In the genomic region with DNA sequence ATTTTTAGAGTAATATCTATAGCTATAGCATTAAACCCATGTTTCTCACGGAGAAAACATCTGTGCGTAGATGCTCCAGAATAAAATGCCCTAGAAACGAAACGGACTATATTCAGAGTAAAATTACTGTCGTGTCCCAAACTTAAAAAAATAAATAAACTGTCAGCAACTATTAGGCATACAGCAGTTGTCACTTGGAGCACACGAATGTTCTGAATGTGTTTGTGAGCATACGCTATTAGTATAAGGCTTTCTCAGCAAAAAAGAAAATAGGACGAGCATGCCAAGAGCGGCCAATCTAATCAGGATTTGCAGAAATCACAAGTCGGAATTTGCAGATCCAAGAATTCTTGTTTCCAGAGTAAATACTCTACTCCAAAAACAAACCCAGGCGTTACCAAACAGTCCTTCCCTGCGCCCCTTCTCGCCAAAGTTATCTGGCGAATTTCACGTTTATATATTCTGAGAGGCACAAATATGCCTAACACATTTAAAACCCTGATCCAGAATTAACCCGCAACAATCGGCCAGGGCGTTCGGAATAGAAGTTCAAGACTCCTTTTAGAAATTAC, we compare ENCODE assay signal across 8 cellular contexts. TPM values are rescaled to one million over a fixed set of nuclear protein-coding genes. Genes with fewer than 3 reads are reported as not detected.
DNase-seq lines count a peak whose midpoint lies in the region; ATAC-seq, FAIRE-seq and TF ChIP-seq lines count a peak whose summit lies in the region.

No MANE protein-coding gene starts in this region.

- ATAC-seq in GM21447 (IDR thresholded peaks at IDR 0.05; ENCODE audit: unreplicated experiment) (no peak), HG03280 (IDR thresholded peaks at IDR 0.05; ENCODE audit: unreplicated experiment) (no peak)

- no peak for TF ChIP-seq POLR2A in endothelial cell of umbilical vein (IDR thresholded peaks at IDR 0.05; ENCODE audit: low read depth, low read length)

- H3K9ac ChIP-seq in endothelial cell of umbilical vein (replicated peaks; ENCODE audit: extremely low read depth, insufficient read depth, low read length) (peak overlapping the region; percentile 94), neural cell (ENCODE audit: low read length) (peak overlapping the region; percentile 79)

- BruUV-seq in PC-9 (replicated peaks; lab: Mats Ljungman, UMichigan): TSS peak; percentile 43
- BruUV-seq in endothelial cell of umbilical vein (replicated peaks; lab: Mats Ljungman, UMichigan): TSS peak; percentile 42

- dilution Hi-C loops in endothelial cell of umbilical vein (cut with MboI; ENCODE audit: extremely low pct_ligation_motif_present, low sequenced_read_pairs): no loop called here

- peak overlapping the region; percentile 83 for H2AFZ ChIP-seq in PC-9
- H2AFZ ChIP-seq in endothelial cell of umbilical vein (ENCODE audit: low read depth, low read length): peak overlapping the region; percentile 81
- peak overlapping the region; percentile 42 for H2AFZ ChIP-seq in neural cell (ENCODE audit: low read depth, low read length)

- TF ChIP-seq CTCF in PC-9 (conservative IDR thresholded peaks at IDR 0.05): no peak
- TF ChIP-seq CTCF in endothelial cell of umbilical vein (IDR thresholded peaks at IDR 0.05; ENCODE audit: extremely low read depth in 1 of 2, insufficient read depth in 1 of 2, low read depth in 1 of 2, low read length in 2 of 2): no peak
- no peak for TF ChIP-seq CTCF in neural cell (IDR thresholded peaks at IDR 0.05; ENCODE audit: poor library complexity, severe bottlenecking)

- H3K36me3 ChIP-seq in PC-9 (ENCODE audit: low read depth) (no peaks in the 10 kb centered on the region), endothelial cell of umbilical vein (ENCODE audit: control insufficient read depth in 2 of 2, extremely low read depth in 1 of 2, insufficient read depth in 2 of 2, low read length in 2 of 2) (peaks cover 0 to under 1% of the 10 kb centered on the region in 2 experiments), neural cell (ENCODE audit: insufficient read depth, low read length) (no peaks in the 10 kb centered on the region)

- H3K9me3 ChIP-seq in PC-9 (ENCODE audit: insufficient read depth, low read depth) (no peaks in the 10 kb centered on the region), endothelial cell of umbilical vein (replicated peaks; ENCODE audit: control insufficient read depth, insufficient read depth, low read length) (no peaks in the 10 kb centered on the region), neural cell (ENCODE audit: low read length) (no peaks in the 10 kb centered on the region)

- no peaks in the 10 kb centered on the region for H4K20me1 ChIP-seq in PC-9 (ENCODE audit: insufficient read depth)
- no peaks in the 10 kb centered on the region for H4K20me1 ChIP-seq in endothelial cell of umbilical vein (replicated peaks; ENCODE audit: control insufficient read depth, extremely low read depth, insufficient read depth, low read length)
- H4K20me1 ChIP-seq in neural cell (ENCODE audit: insufficient read depth): no peaks in the 10 kb centered on the region

- POLR2A ChIA-PET in PC-9 (lab: Charles Lee; ENCODE audit: unreplicated experiment) (no interaction called here), endothelial cell of umbilical vein (lab: Charles Lee) (no interaction called here)

- H3K27ac ChIP-seq in PC-9 (no peak overlapping the region), endothelial cell of umbilical vein (ENCODE audit: insufficient read depth, low read depth, low read length) (peak overlapping the region; percentile 78), neural cell (ENCODE audit: low read length) (no peak overlapping the region)

- H3F3A ChIP-seq in PC-9 (ENCODE audit: insufficient read depth, low read depth) (peaks cover 6% of the 10 kb centered on the region; the same call in 1 of the 2 replicates), neural cell (ENCODE audit: insufficient read depth, low read length, poor library complexity, severe bottlenecking) (no peaks in the 10 kb centered on the region)

- peaks cover 17% of the 10 kb centered on the region for H3K4me1 ChIP-seq in PC-9 (replicated peaks; ENCODE audit: insufficient read depth)
- H3K4me1 ChIP-seq in endothelial cell of umbilical vein (ENCODE audit: control insufficient read depth, extremely low read depth, insufficient read depth, low read length): peaks cover 34% of the 10 kb centered on the region

- intact Hi-C loops in PC-9 (cut with micrococcal nuclease; ENCODE audit: unreplicated experiment) (no loop called here), endothelial cell of umbilical vein (cut with micrococcal nuclease) (loop anchor here (5.0 to 10.0 kb wide), 3 partner anchors 167 to 471 kb away; partner anchors contain the start of genes EML5 and SPATA7)

- H3K4me3 ChIP-seq in PC-9: peak overlapping the region; percentile 90
- H3K4me3 ChIP-seq in endothelial cell of umbilical vein (replicated peaks in 1 of 3; ENCODE audit: insufficient read depth in 1 of 3, low read depth in 1 of 3, low read length in 3 of 3): peak overlapping the region; percentile 71 to 100 (median 100)
- H3K4me3 ChIP-seq in neural cell (ENCODE audit: low read length): peak overlapping the region; percentile 69

- TF ChIP-seq EP300 in neural cell (conservative IDR thresholded peaks at IDR 0.05; ENCODE audit: poor library complexity, severe bottlenecking): no peak

- FAIRE-seq in endothelial cell of umbilical vein (lab: Jason Lieb, UNC): peak; percentile 35

- H3K9me2 ChIP-seq in PC-9 (ENCODE audit: insufficient read depth) (no peaks in the 10 kb centered on the region), neural cell (ENCODE audit: insufficient read depth, low read length) (no peaks in the 10 kb centered on the region)

- no peak for TF ChIP-seq RAD21 in neural cell (conservative IDR thresholded peaks at IDR 0.05)

- peak overlapping the region; percentile 95 for H3K4me2 ChIP-seq in PC-9
- peak overlapping the region; percentile 99 for H3K4me2 ChIP-seq in endothelial cell of umbilical vein (ENCODE audit: insufficient read depth, low read length)
- peak overlapping the region; percentile 87 for H3K4me2 ChIP-seq in neural cell (ENCODE audit: low read length)

- H3K9me1 ChIP-seq in endothelial cell of umbilical vein (replicated peaks; ENCODE audit: control insufficient read depth, extremely low read depth, insufficient read depth, low read length): no peaks in the 10 kb centered on the region

- H3K27me3 ChIP-seq in PC-9 (ENCODE audit: insufficient read depth, low read depth) (no peaks in the 10 kb centered on the region), endothelial cell of umbilical vein (ENCODE audit: control insufficient read depth in 2 of 2, insufficient read depth in 2 of 2, low read length in 2 of 2) (no peaks in the 10 kb centered on the region), neural cell (ENCODE audit: insufficient read depth, low read depth, low read length) (no peaks in the 10 kb centered on the region)

- H3K79me2 ChIP-seq in PC-9 (ENCODE audit: low read depth): peaks cover 20% of the 10 kb centered on the region
- peaks cover 38% of the 10 kb centered on the region for H3K79me2 ChIP-seq in endothelial cell of umbilical vein (ENCODE audit: control insufficient read depth, insufficient read depth, low read length)
- H3K79me2 ChIP-seq in neural cell (replicated peaks; ENCODE audit: insufficient read depth, low read length): peaks cover 25% of the 10 kb centered on the region

- CTCF ChIA-PET in PC-9 (lab: Charles Lee): no interaction called here
- CTCF ChIA-PET in endothelial cell of umbilical vein (lab: Charles Lee): interaction anchor here (1.0 to 2.3 kb wide), 2 partner anchors 9 to 609 kb away, joined by 3 to 7 read pairs; partner anchors contain the start of gene ZC3H14

- DNase-seq in EL (peak; percentile 17), PC-9 (no peak), endothelial cell of umbilical vein (ENCODE audit: low read depth, low spot score) (peak; percentile 57), cerebellum (ENCODE audit: low spot score) (no peak), SW 1271 (lab: John Stamatoyannopoulos, UW) (no peak)

TF ChIP-seq in endothelial cell of umbilical vein, 7 proteins besides CTCF, POLR2A, EP300 and RAD21 (continues in another document):
- TF ChIP-seq, protein P1, sequence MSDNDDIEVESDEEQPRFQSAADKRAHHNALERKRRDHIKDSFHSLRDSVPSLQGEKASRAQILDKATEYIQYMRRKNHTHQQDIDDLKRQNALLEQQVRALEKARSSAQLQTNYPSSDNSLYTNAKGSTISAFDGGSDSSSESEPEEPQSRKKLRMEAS (IDR thresholded peaks at IDR 0.05; ENCODE audit: insufficient read depth, insufficient read length): no peak
- no peak for TF ChIP-seq FOS (IDR thresholded peaks at IDR 0.05; ENCODE audit: borderline replicate concordance, insufficient read depth, low read length)

RNA-seq across cellular contexts. Expression of gene PTPN21, which starts 0.8 kb away (rescaled TPM):
- total RNA-seq in PC-9 (2021) (4.0 and 4.7 TPM in 2 replicates), endothelial cell of umbilical vein (16.1 and 22.9 TPM in 2 replicates), cerebellum (13.2 TPM)
- polyA plus RNA-seq in endothelial cell of umbilical vein (9.2 and 10.2 TPM in 2 replicates), neural cell (3.3 and 4.1 TPM in 2 replicates)
- 6.0 and 6.1 TPM in 2 replicates for polyA plus RNA-seq in endothelial cell of umbilical vein (2011; cell fraction: cytosol; rRNA removed)
- polyA plus RNA-seq in endothelial cell of umbilical vein (2011; cell fraction: nucleus; rRNA removed): 28.2 and 30.9 TPM in 2 replicates
- polyA plus RNA-seq in endothelial cell of umbilical vein (2012): 8.0 and 12.5 TPM in 2 replicates
- polyA minus RNA-seq in endothelial cell of umbilical vein (16.0 and 18.8 TPM in 2 replicates), neural cell (8.2 and 11.0 TPM in 2 replicates)
- polyA minus RNA-seq in endothelial cell of umbilical vein (2011; cell fraction: cytosol; rRNA and poly(A)+ RNA removed): 3.3 TPM
- 21.5 and 22.6 TPM in 2 replicates for polyA minus RNA-seq in endothelial cell of umbilical vein (2011; cell fraction: nucleus; rRNA and poly(A)+ RNA removed)

RNA-seq across cellular contexts. Expression of gene ZC3H14, which starts 8.9 kb away (rescaled TPM):
- total RNA-seq in PC-9 (2021) (14.6 and 20.2 TPM in 2 replicates), endothelial cell of umbilical vein (59.6 and 61.8 TPM in 2 replicates), cerebellum (76.9 TPM)
- polyA plus RNA-seq in endothelial cell of umbilical vein (61.2 and 62.3 TPM in 2 replicates), neural cell (70.5 and 85.7 TPM in 2 replicates)
- polyA plus RNA-seq in endothelial cell of umbilical vein (2011; cell fraction: cytosol; rRNA removed): 71.1 and 77.7 TPM in 2 replicates
- polyA plus RNA-seq in endothelial cell of umbilical vein (2011; cell fraction: nucleus; rRNA removed): 105 and 123 TPM in 2 replicates
- polyA plus RNA-seq in endothelial cell of umbilical vein (2012): 39.2 and 49.9 TPM in 2 replicates
- polyA minus RNA-seq in endothelial cell of umbilical vein (163 and 174 TPM in 2 replicates), neural cell (105 and 123 TPM in 2 replicates)
- polyA minus RNA-seq in endothelial cell of umbilical vein (2011; cell fraction: cytosol; rRNA and poly(A)+ RNA removed): 87.2 TPM
- polyA minus RNA-seq in endothelial cell of umbilical vein (2011; cell fraction: nucleus; rRNA and poly(A)+ RNA removed): 39.6 and 72.8 TPM in 2 replicates

Comparison
In these comparisons a context has a peak if more than half of its experiments do, and no peak if none do; other contexts are left out.
1. DNase-seq: peak in EL (single experiment) and endothelial cell of umbilical vein (single experiment); none in PC-9 (0 of 2), cerebellum (single experiment) and SW 1271 (0 of 2).
2. Peak in every context shown above with its lines, with median percentiles within 50 percentile points of each other: H2AFZ ChIP-seq, H3K4me2 ChIP-seq and H3K4me3 ChIP-seq.